ENCODE assay signal across 8 cellular contexts in genomic region chr2:28956415-28956826, GRCh38. TPM values are rescaled to one million over a fixed set of nuclear protein-coding genes. Genes with fewer than 3 reads are reported as not detected.
DNase-seq lines count a peak whose midpoint lies in the region; ATAC-seq, FAIRE-seq and TF ChIP-seq lines count a peak whose summit lies in the region.

No MANE protein-coding gene starts in this region.

- RAD21 ChIA-PET in GM12878 (lab: Charles Lee; ENCODE audit: unreplicated experiment) = no interaction called here

- SMC1A ChIA-PET in GM12878 (lab: Charles Lee; ENCODE audit: uncharacterized antibody, unreplicated experiment) = interaction anchor here (0.9 to 1.3 kb wide), 2 partner anchors 137 to 968 kb away, joined by 3 to 4 read pairs; no protein-coding TSS in a partner anchor

- no peak overlapping the region for H2AFZ ChIP-seq in GM12878 (ENCODE audit: control insufficient read depth, low read depth, low read length)

- TF ChIP-seq RAD21 in GM12878 (IDR thresholded peaks at IDR 0.05; ENCODE audit: insufficient read depth, low read depth, low read length) = no peak

- H3K4me2 ChIP-seq in GM12878 (ENCODE audit: control insufficient read depth, insufficient read depth) = no peak overlapping the region

- H3K4me3 ChIP-seq in NB4 (ENCODE audit: low read depth, low read length) (no peak overlapping the region), GM12878 (no peak overlapping the region), lower lobe of right lung (peak overlapping the region; percentile 33)

- H3K79me2 ChIP-seq in GM12878 (ENCODE audit: control insufficient read depth, insufficient read depth, low read length) = no peaks in the 10 kb centered on the region

- FAIRE-seq in GM12878 (lab: Jason Lieb, UNC) = no peak

- no TSS peak for BruUV-seq in GM12878 (replicated peaks; lab: Mats Ljungman, UMichigan)

- H3K27ac ChIP-seq in GM12878 (ENCODE audit: control insufficient read depth, insufficient read depth) (no peak overlapping the region), lower lobe of right lung (no peak overlapping the region)

- no peaks in the 10 kb centered on the region for H4K20me1 ChIP-seq in GM12878 (ENCODE audit: control insufficient read depth, insufficient read depth)

- H3K27me3 ChIP-seq in GM12878 (replicated peaks in 1 of 2; ENCODE audit: control insufficient read depth in 2 of 2, insufficient read depth in 2 of 2, low read length in 1 of 2) = no peaks in the 10 kb centered on the region
- H3K27me3 ChIP-seq in lower lobe of right lung (ENCODE audit: low read depth) = no peaks in the 10 kb centered on the region

- peak; percentile 63 for ATAC-seq in GM12878
- peak in 1 of 2 donors; percentile 46 for ATAC-seq in lower lobe of right lung
- ATAC-seq in GM18858 (IDR thresholded peaks at IDR 0.05; ENCODE audit: unreplicated experiment) = no peak
- no peak for ATAC-seq in GM21576 (IDR thresholded peaks at IDR 0.05; ENCODE audit: unreplicated experiment)

- no peak for TF ChIP-seq EP300 in GM12878 (IDR thresholded peaks at IDR 0.05; ENCODE audit: borderline replicate concordance in 1 of 2, control insufficient read depth in 1 of 2, low read depth in 2 of 2, low read length in 2 of 2)

- intact Hi-C loops in GM12878 (cut with micrococcal nuclease; ENCODE audit: unreplicated experiment) = loop anchor here (5.0 kb wide), 2 partner anchors 886 to 966 kb away; partner anchors contain the start of gene ALK
- intact Hi-C loops in lower lobe of right lung (cut with DNase I) = no loop called here

- POLR2A ChIA-PET in GM12878 (lab: Charles Lee) = no interaction called here

- TF ChIP-seq POLR2A in NB4 (IDR thresholded peaks at IDR 0.05; ENCODE audit: extremely low read depth, insufficient read length) (no peak), GM12878 (IDR thresholded peaks at IDR 0.05; ENCODE audit: low read depth, low read length) (no peak)

- in situ Hi-C loops in GM12878 (cut with MboI) = loop anchor here (5.0 to 10.0 kb wide), 3 partner anchors 246 to 1118 kb away; no protein-coding TSS in a partner anchor

- WGBS in GM12878 (ENCODE audit: insufficient coverage, insufficient replicate concordance, low lambda C conversion rate, missing lambda C conversion rate) = 10% methylated on average over 11 of the region's 11 CpGs

- H3K4me1 ChIP-seq in GM12878 (ENCODE audit: control insufficient read depth, insufficient read depth, low read length) = no peaks in the 10 kb centered on the region
- H3K4me1 ChIP-seq in lower lobe of right lung = peaks cover 25% of the 10 kb centered on the region

- peak; percentile 72 for DNase-seq in EL
- DNase-seq in NB4 (ENCODE audit: low read depth) = peak; percentile 51
- no peak for DNase-seq in GM12878 (ENCODE audit: low read depth, low spot score)
- DNase-seq in lower lobe of right lung = peak; percentile 57
- no peak for DNase-seq in NCI-H1105 treated with DMSO at 0.1 percent for 48 hours (lab: John Stamatoyannopoulos, UW)
- DNase-seq in DMS79 treated with DMSO at 0.1 percent for 48 hours (lab: John Stamatoyannopoulos, UW) = no peak

- H3K9ac ChIP-seq in GM12878 (ENCODE audit: control insufficient read depth, insufficient read depth, low read length) = no peak overlapping the region

- no peak for TF ChIP-seq CTCF in NB4 (IDR thresholded peaks at IDR 0.05; ENCODE audit: low read depth, low read length)
- TF ChIP-seq CTCF in GM12878 (IDR thresholded peaks at IDR 0.05 in 2 of 3, conservative IDR thresholded peaks at IDR 0.05 in 1 of 3; ENCODE audit: control insufficient read depth in 2 of 3, extremely low read depth in 1 of 3, insufficient read depth in 1 of 3, low read depth in 3 of 3, low read length in 3 of 3) = 0 out of 6 replicates have a peak, but pooled peaks of 1 of the 3 experiments have one; percentile 9
- no peak for TF ChIP-seq CTCF in lower lobe of right lung (IDR thresholded peaks at IDR 0.05)

- no peaks in the 10 kb centered on the region for H3K36me3 ChIP-seq in GM12878 (ENCODE audit: control insufficient read depth in 2 of 2, insufficient read depth in 2 of 2, low read length in 1 of 2)
- H3K36me3 ChIP-seq in lower lobe of right lung = no peaks in the 10 kb centered on the region

- H3K9me3 ChIP-seq in GM12878 (replicated peaks; ENCODE audit: control insufficient read depth, insufficient read depth, low read length) (no peaks in the 10 kb centered on the region), lower lobe of right lung (no peaks in the 10 kb centered on the region)

- CTCF ChIA-PET in GM12878 (lab: Yijun Ruan, JAX) = no interaction called here

TF ChIP-seq in GM12878, 131 proteins besides CTCF, POLR2A, EP300 and RAD21:
- TF ChIP-seq BMI1 (IDR thresholded peaks at IDR 0.05; ENCODE audit: borderline replicate concordance) (no peak), IKZF1 (conservative IDR thresholded peaks at IDR 0.05) (no peak), USF1 (IDR thresholded peaks at IDR 0.05; ENCODE audit: borderline replicate concordance, extremely low read length, insufficient read depth, low read depth, low read length) (peak; percentile 73)
TF ChIP-seq in GM12878: peak in this region for 1.

RNA-seq across cellular contexts. Expression of gene TOGARAM2, which starts 24.7 kb away (rescaled TPM):
- total RNA-seq in GM12878 (2013; cell fraction: nucleolus; rRNA removed) = 0.06 and 0.42 TPM in 2 replicates
- total RNA-seq in GM12878 (2014; rRNA removed) (0.06 and 0.11 TPM in 2 replicates), GM12878 (2014; rRNA removed; fragmentation: Illumina TruSeq; extraction: Trizol) (not detected in 2 replicates), GM12878 (2021) (not detected in 2 replicates), lower lobe of right lung (15.4 TPM)
- not detected for polyA plus RNA-seq in GM12878 (2011; ENCODE audit: low read depth)
- polyA plus RNA-seq in GM12878 (2011; rRNA removed) (not detected in 2 replicates), GM12878 (2014; fragmentation: Illumina TruSeq; extraction: Trizol) (0.03 TPM in 1 of 2 replicates, not detected in the other), GM12878 (2014; fragmentation: Nextera tagmentation; extraction: Ambion mirVana) (not detected), GM12878 (2014; rRNA removed) (0.01 TPM in 1 of 2 replicates, not detected in the other), GM12878 (2016; fragmentation: Nextera tagmentation; extraction: Ambion mirVana) (not detected)
- polyA plus RNA-seq in GM12878 (2011; cell fraction: cytosol; rRNA removed) = 0.03 TPM in 2 replicates
- polyA plus RNA-seq in GM12878 (2011; cell fraction: nucleus; rRNA removed) = 0.31 and 0.39 TPM in 2 replicates
- polyA plus RNA-seq in GM12878 (2012) = 0.08 and 0.15 TPM in 2 replicates
- not detected in 2 replicates for polyA minus RNA-seq in GM12878 (2011; rRNA and poly(A)+ RNA removed)
- not detected in 2 replicates for polyA minus RNA-seq in GM12878 (2011; cell fraction: cytosol; rRNA and poly(A)+ RNA removed)
- polyA minus RNA-seq in GM12878 (2011; cell fraction: nucleus; rRNA and poly(A)+ RNA removed) = under 0.01 and 0.10 TPM in 2 replicates

Comparison
In these comparisons a context has a peak if more than half of its experiments do, and no peak if none do; other contexts are left out.
1. DNase-seq: peak in EL (single experiment), NB4 (single experiment) and lower lobe of right lung (single experiment); none in GM12878 (single experiment), NCI-H1105 treated with DMSO at 0.1 percent for 48 hours (single experiment) and DMS79 treated with DMSO at 0.1 percent for 48 hours (single experiment).
2. RNA of gene TOGARAM2, which starts 24.7 kb away (total RNA-seq): 15.4 TPM in lower lobe of right lung (single experiment); 0.06 to 0.42 TPM in GM12878; every median in the first group is over 10 times any median in the second.